27 cellular contexts compared by ENCODE assay signal in the genomic region with DNA sequence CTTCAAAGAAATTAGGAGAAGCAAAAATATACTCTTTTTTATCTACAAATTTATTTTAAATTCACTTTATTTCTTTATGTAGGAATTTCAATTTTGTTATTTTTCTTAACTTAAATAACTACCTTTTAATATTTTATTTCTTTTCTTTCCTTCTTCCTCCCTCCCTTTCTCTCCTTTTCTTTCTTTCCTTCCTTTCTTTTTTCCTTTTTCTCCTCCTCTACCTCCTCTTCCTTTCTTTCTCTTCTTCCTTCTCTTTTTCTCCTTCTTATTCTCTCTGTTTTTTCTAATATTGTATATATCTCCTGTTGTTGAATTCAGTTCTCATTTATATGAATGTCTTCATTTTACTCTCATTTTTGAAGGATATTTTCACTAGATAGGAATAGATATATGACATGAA.
A peak's percentile ranks its signal among the peaks of the same experiment; 100 is the strongest.
DNase-seq lines count a peak whose midpoint lies in the region; ATAC-seq, FAIRE-seq and TF ChIP-seq lines count a peak whose summit lies in the region.
"Had no signal": no experiment of that assay in that cellular context is flagged by ENCODE, and none has a peak within 500 bp of the region (broad histone marks: within the 10 kb centered on the region; RNA-seq: fewer than 3 reads in every experiment).

No MANE protein-coding gene starts in this region.

- BruUV-seq in HepG2 (replicated peaks; lab: Mats Ljungman, UMichigan), result no TSS peak

- peaks cover 23% of the 10 kb centered on the region for H3K36me3 Mint-ChIP-seq in nephron progenitor cell (ENCODE audit: low read depth)
- no peaks in the 10 kb centered on the region for H3K36me3 Mint-ChIP-seq in activated T-helper 1 cell treated with anti-CD3 and anti-CD28 coated beads, Interleukin-12 subunit alpha, Interleukin-12 subunit beta, Interleukin-2, Interleukin-4 antibody, amounts not matched to agents 30 ng/mL and 10 ng/mL and 1 ng/mL, durations not matched to agents 14 hours and 24 hours and 36 hours (ENCODE audit: low read depth)
- H3K36me3 Mint-ChIP-seq: CD14-positive monocyte; CD4-positive, alpha-beta memory T cell; CD4-positive, CD25-positive, alpha-beta regulatory T cell; CD8-positive, alpha-beta memory T cell had no signal

- H3K27ac ChIP-seq in HepG2 (ENCODE audit: extremely low read length, insufficient read depth, low read length), result no peak overlapping the region
- no peak overlapping the region for H3K27ac ChIP-seq in right lobe of liver
- H3K27ac ChIP-seq: 22Rv1, A549, BLaER1 had no signal

- no peaks in the 10 kb centered on the region for H3K79me2 ChIP-seq in HepG2 (ENCODE audit: insufficient read depth, low read length)

- H3K4me3 Mint-ChIP-seq in nephron progenitor cell, result no peak overlapping the region
- no peak overlapping the region for H3K4me3 Mint-ChIP-seq in activated T-helper 1 cell treated with anti-CD3 and anti-CD28 coated beads, Interleukin-12 subunit alpha, Interleukin-12 subunit beta, Interleukin-2, Interleukin-4 antibody, amounts not matched to agents 30 ng/mL and 10 ng/mL and 1 ng/mL, durations not matched to agents 14 hours and 24 hours and 36 hours
- H3K4me3 Mint-ChIP-seq: CD14-positive monocyte; CD4-positive, alpha-beta memory T cell; CD4-positive, CD25-positive, alpha-beta regulatory T cell; CD8-positive, alpha-beta memory T cell had no signal

- no peak overlapping the region for H3K9ac ChIP-seq in HepG2 (ENCODE audit: insufficient read depth, low read depth, low read length)
- H3K9ac ChIP-seq: BLaER1 had no signal

- no peaks in the 10 kb centered on the region for H4K20me1 ChIP-seq in HepG2 (ENCODE audit: insufficient read depth, low read length)
- H4K20me1 ChIP-seq: BLaER1 had no signal

- ATAC-seq in HepG2 (no peak), right lobe of liver (no peak)
- ATAC-seq: A549, GM12878 had no signal

- H3K4me3 ChIP-seq in HepG2 (replicated peaks in 1 of 3; ENCODE audit: insufficient read depth in 1 of 3, low read depth in 2 of 3, low read length in 3 of 3), result no peak overlapping the region
- no peak overlapping the region for H3K4me3 ChIP-seq in right lobe of liver
- H3K4me3 ChIP-seq: A549, BLaER1, GM12878 had no signal

- H3K4me1 ChIP-seq in HepG2 (ENCODE audit: insufficient read depth, low read length), result peaks cover 27% of the 10 kb centered on the region
- H3K4me1 ChIP-seq in right lobe of liver, result peaks cover 0 to 18% (median 2%) of the 10 kb centered on the region in 4 donors
- H3K4me1 ChIP-seq: BE2C, BLaER1 had no signal

- H2AFZ ChIP-seq in HepG2 (ENCODE audit: low read length), result no peak overlapping the region

- TF ChIP-seq EP300 in HepG2 (IDR thresholded peaks at IDR 0.05; ENCODE audit: low read depth in 2 of 2, low read length in 2 of 2) (no peak), HepG2 (CRISPR knock-in tag; IDR thresholded peaks at IDR 0.05; ENCODE audit: borderline replicate concordance) (no peak)

- peak overlapping the region; percentile 3 for H3K27ac Mint-ChIP-seq in nephron progenitor cell
- no peak overlapping the region for H3K27ac Mint-ChIP-seq in activated T-helper 1 cell treated with anti-CD3 and anti-CD28 coated beads, Interleukin-12 subunit alpha, Interleukin-12 subunit beta, Interleukin-2, Interleukin-4 antibody, amounts not matched to agents 30 ng/mL and 10 ng/mL and 1 ng/mL, durations not matched to agents 14 hours and 24 hours and 36 hours
- H3K27ac Mint-ChIP-seq: CD14-positive monocyte; CD4-positive, alpha-beta memory T cell; CD4-positive, CD25-positive, alpha-beta regulatory T cell; CD8-positive, alpha-beta memory T cell had no signal

- no peak for TF ChIP-seq POLR2A in HepG2 (IDR thresholded peaks at IDR 0.05; ENCODE audit: insufficient read depth in 1 of 2, low read depth in 2 of 2, low read length in 2 of 2)
- TF ChIP-seq POLR2A in right lobe of liver (IDR thresholded peaks at IDR 0.05), result no peak

- no peak for FAIRE-seq in HepG2 (lab: Jason Lieb, UNC)
- FAIRE-seq: A549, GM12878, GM12892, GM18507 had no signal

- H3K27me3 Mint-ChIP-seq in nephron progenitor cell (ENCODE audit: low read depth, poor library complexity), result no peaks in the 10 kb centered on the region
- H3K27me3 Mint-ChIP-seq in activated T-helper 1 cell treated with anti-CD3 and anti-CD28 coated beads, Interleukin-12 subunit alpha, Interleukin-12 subunit beta, Interleukin-2, Interleukin-4 antibody, amounts not matched to agents 30 ng/mL and 10 ng/mL and 1 ng/mL, durations not matched to agents 14 hours and 24 hours and 36 hours (ENCODE audit: insufficient read depth), result no peaks in the 10 kb centered on the region
- H3K27me3 Mint-ChIP-seq: CD4-positive, alpha-beta memory T cell; CD4-positive, CD25-positive, alpha-beta regulatory T cell; CD8-positive, alpha-beta memory T cell had no signal

- POLR2A ChIA-PET in HepG2 (lab: Yijun Ruan, JAX), result no interaction called here

- H3K4me1 Mint-ChIP-seq in nephron progenitor cell, result no peaks in the 10 kb centered on the region
- H3K4me1 Mint-ChIP-seq in activated T-helper 1 cell treated with anti-CD3 and anti-CD28 coated beads, Interleukin-12 subunit alpha, Interleukin-12 subunit beta, Interleukin-2, Interleukin-4 antibody, amounts not matched to agents 30 ng/mL and 10 ng/mL and 1 ng/mL, durations not matched to agents 14 hours and 24 hours and 36 hours (ENCODE audit: low read depth), result no peaks in the 10 kb centered on the region
- H3K4me1 Mint-ChIP-seq: CD14-positive monocyte; CD4-positive, alpha-beta memory T cell; CD4-positive, CD25-positive, alpha-beta regulatory T cell; CD8-positive, alpha-beta memory T cell had no signal

- TF ChIP-seq RAD21 in HepG2 (CRISPR knock-in tag; IDR thresholded peaks at IDR 0.05), result no peak

- no peak for DNase-seq in HepG2 (ENCODE audit: low spot score)
- DNase-seq in right lobe of liver, result no peak
- peak; percentile 9 for DNase-seq in dedifferentiated amniotic fluid mesenchymal stem cell (ENCODE audit: extremely low spot score)
- no peak for DNase-seq in nephron progenitor cell
- no peak for DNase-seq in activated T-helper 1 cell treated with anti-CD3 and anti-CD28 coated beads, Interleukin-12 subunit alpha, Interleukin-12 subunit beta, Interleukin-2, Interleukin-4 antibody, amounts not matched to agents 30 ng/mL and 10 ng/mL and 1 ng/mL, durations not matched to agents 14 hours and 24 hours and 36 hours (ENCODE audit: low spot score)
- DNase-seq in HuH-7 (ENCODE audit: low spot score), result no peak
- DNase-seq: AML-193; BE2C; C1 segment of cervical spinal cord; CD4-positive, alpha-beta memory T cell; CD4-positive, CD25-positive, alpha-beta regulatory T cell; CD8-positive, alpha-beta memory T cell; COR-L47; DMS 273 treated with DMSO at 0.1 percent for 48 hours; DMS153; DMS53; DMS79; DND-41; EL; GDM1 had no signal

- intact Hi-C loops in HepG2 (cut with micrococcal nuclease; ENCODE audit: unreplicated experiment) (no loop called here), right lobe of liver (cut with DNase I) (no loop called here)
- intact Hi-C loops in activated T-helper 1 cell treated with anti-CD3 and anti-CD28 coated beads, Interleukin-12 subunit alpha, Interleukin-12 subunit beta, Interleukin-2, Interleukin-4 antibody, amounts not matched to agents 30 ng/mL and 10 ng/mL and 1 ng/mL, durations not matched to agents 14 hours and 24 hours and 36 hours (cut with micrococcal nuclease), result no loop called here

- no peaks in the 10 kb centered on the region for H3K9me3 ChIP-seq in HepG2 (ENCODE audit: low read length)
- H3K9me3 ChIP-seq in right lobe of liver, result no peaks in the 10 kb centered on the region
- H3K9me3 ChIP-seq: A549, BE2C, BLaER1 had no signal

- H3K36me3 ChIP-seq in HepG2 (replicated peaks in 1 of 2; ENCODE audit: control insufficient read depth in 1 of 2, insufficient read depth in 2 of 2, low read length in 2 of 2) (no peaks in the 10 kb centered on the region), right lobe of liver (no peaks in the 10 kb centered on the region)
- H3K36me3 ChIP-seq: BE2C, BLaER1 had no signal

- CTCF ChIA-PET in HepG2 (lab: Yijun Ruan, JAX; ENCODE audit: low intra/inter-chr PET ratio, low total read pairs), result no interaction called here

- peaks cover 17% of the 10 kb centered on the region for H3K9me3 Mint-ChIP-seq in nephron progenitor cell
- H3K9me3 Mint-ChIP-seq in activated T-helper 1 cell treated with anti-CD3 and anti-CD28 coated beads, Interleukin-12 subunit alpha, Interleukin-12 subunit beta, Interleukin-2, Interleukin-4 antibody, amounts not matched to agents 30 ng/mL and 10 ng/mL and 1 ng/mL, durations not matched to agents 14 hours and 24 hours and 36 hours, result peaks cover 3% of the 10 kb centered on the region

- H3K4me2 ChIP-seq in HepG2 (ENCODE audit: low read depth, low read length), result no peak overlapping the region
- H3K4me2 ChIP-seq: A549, BLaER1 had no signal

- TF ChIP-seq CTCF in HepG2 (CRISPR knock-in tag; IDR thresholded peaks at IDR 0.05) (no peak), right lobe of liver (IDR thresholded peaks at IDR 0.05) (no peak), nephron progenitor cell (IDR thresholded peaks at IDR 0.05) (no peak)

- in situ Hi-C loops in HepG2 (cut with HindIII; ENCODE audit: extremely low pct_ligation_motif_present, low pct_unique_long_range_greater_than_20kb), result no loop called here

- H3K27me3 ChIP-seq in HepG2 (ENCODE audit: control insufficient read depth in 1 of 2, insufficient read depth in 2 of 2, low read length in 2 of 2) (no peaks in the 10 kb centered on the region), right lobe of liver (no peaks in the 10 kb centered on the region)
- H3K27me3 ChIP-seq: BE2C, BLaER1 had no signal

TF ChIP-seq in HepG2, 621 proteins besides CTCF, POLR2A, EP300 and RAD21 (continues in another document):
- TF ChIP-seq TAF1 (CRISPR knock-in tag; IDR thresholded peaks at IDR 0.05) (no peak), SRSF9 (IDR thresholded peaks at IDR 0.05; ENCODE audit: borderline replicate concordance, insufficient read depth, low read depth, low read length, poor library complexity, severe bottlenecking) (peak; percentile 81), ATM (IDR thresholded peaks at IDR 0.05; ENCODE audit: borderline replicate concordance) (0 out of 2 replicates have a peak, but pooled peaks have one; percentile 34), SOX6 (IDR thresholded peaks at IDR 0.05) (peak; percentile 68; the same call in 1 of the 2 replicates), SOX6 (CRISPR knock-in tag; IDR thresholded peaks at IDR 0.05) (no peak), RAD51 (IDR thresholded peaks at IDR 0.05; ENCODE audit: borderline replicate concordance) (peak; percentile 14; the same call in 1 of the 2 replicates), ISL2 (CRISPR knock-in tag; IDR thresholded peaks at IDR 0.05) (no peak), PCBP1 (IDR thresholded peaks at IDR 0.05; ENCODE audit: borderline replicate concordance, low read depth, low read length) (no peak), ZNF282 (IDR thresholded peaks at IDR 0.05; ENCODE audit: partially characterized antibody) (peak; percentile 77), ATF4 (CRISPR knock-in tag; IDR thresholded peaks at IDR 0.05) (no peak)
